ENCODE assay signal across 20 cellular contexts in the genomic region with DNA sequence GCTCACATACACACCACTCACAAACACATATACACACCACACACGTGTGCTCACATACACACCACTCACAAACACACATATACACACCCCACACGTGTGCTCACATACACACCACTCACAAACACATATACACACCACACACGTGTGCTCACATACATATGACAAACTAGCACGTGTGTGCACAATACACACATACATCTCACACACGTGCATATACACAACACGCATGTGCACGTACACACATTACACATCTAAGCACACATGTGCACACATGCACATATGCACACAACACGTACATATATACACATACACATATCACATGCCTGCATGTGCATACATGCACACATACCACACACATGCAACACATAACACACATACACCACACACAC.
DNase-seq lines count a peak whose midpoint lies in the region; ATAC-seq, FAIRE-seq and TF ChIP-seq lines count a peak whose summit lies in the region.
"Had no signal": no experiment of that assay in that cellular context is flagged by ENCODE, and none has a peak within 500 bp of the region (broad histone marks: within the 10 kb centered on the region; RNA-seq: fewer than 3 reads in every experiment).

No MANE protein-coding gene starts in this region.

- 77% methylated on average over 8 of the region's 8 CpGs; no CpG with 5 or more reads in 1 of the 2 experiments for WGBS in IMR-90 (ENCODE audit: extremely low coverage in 2 of 2, insufficient read length in 1 of 2), 2 experiments
- 95 to 99% (median 96%) methylated on average over 8 of the region's 8 CpGs for WGBS in spleen, 5 donors

- ATAC-seq in IMR-90 (ENCODE audit: low read depth) = no peak
- ATAC-seq: GM12878 had no signal

- H3K9me3 ChIP-seq in IMR-90 (ENCODE audit: control insufficient read depth, insufficient read depth, low read length) (no peaks in the 10 kb centered on the region; the same call in 1 of the 2 replicates), endothelial cell of umbilical vein (replicated peaks; ENCODE audit: control insufficient read depth, insufficient read depth, low read length) (no peaks in the 10 kb centered on the region), spleen (no peaks in the 10 kb centered on the region)
- H3K9me3 ChIP-seq: BE2C had no signal

- no peak overlapping the region for H4K8ac ChIP-seq in IMR-90 (ENCODE audit: low read depth in 2 of 2, low read length in 2 of 2)

- POLR2A ChIA-PET in IMR-90 (lab: Charles Lee; ENCODE audit: unreplicated experiment) (no interaction called here), endothelial cell of umbilical vein (lab: Charles Lee) (no interaction called here)

- no peak overlapping the region for H2AK9ac ChIP-seq in IMR-90 (replicated peaks; ENCODE audit: low read depth, low read length, poor library complexity)

- intact Hi-C loops in IMR-90 (cut with micrococcal nuclease) = no loop called here
- intact Hi-C loops in endothelial cell of umbilical vein (cut with micrococcal nuclease) = no loop called here
- intact Hi-C loops in spleen (cut with DNase I; ENCODE audit: low total_unique reads) = no loop called here

- no peaks in the 10 kb centered on the region for H3K79me2 ChIP-seq in endothelial cell of umbilical vein (ENCODE audit: control insufficient read depth, insufficient read depth, low read length)

- H4K5ac ChIP-seq in IMR-90 (ENCODE audit: low read depth, low read length) = no peak overlapping the region

- H2AK5ac ChIP-seq in IMR-90 (ENCODE audit: low read depth, low read length) = no peak overlapping the region

- no peak overlapping the region for H2BK20ac ChIP-seq in IMR-90 (ENCODE audit: low read depth, low read length)

- H2BK120ac ChIP-seq in IMR-90 (ENCODE audit: low read depth, low read length) = no peak overlapping the region

- peaks cover 3% of the 10 kb centered on the region for H3K27me3 ChIP-seq in IMR-90 (ENCODE audit: control insufficient read depth, insufficient read depth, low read length)
- H3K27me3 ChIP-seq in endothelial cell of umbilical vein (ENCODE audit: control insufficient read depth in 2 of 2, insufficient read depth in 2 of 2, low read length in 2 of 2) = no peaks in the 10 kb centered on the region
- peaks cover 0 to 15% (median 0%) of the 10 kb centered on the region in 7 donors for H3K27me3 ChIP-seq in spleen (replicated peaks in 1 of 7)
- H3K27me3 ChIP-seq: BE2C had no signal

- H3K4me3 ChIP-seq in IMR-90 (ENCODE audit: insufficient read depth, low read depth, low read length) = no peak overlapping the region
- no peak overlapping the region for H3K4me3 ChIP-seq in endothelial cell of umbilical vein (replicated peaks in 1 of 3; ENCODE audit: insufficient read depth in 1 of 3, low read depth in 1 of 3, low read length in 3 of 3)
- H3K4me3 ChIP-seq in spleen = no peak overlapping the region
- H3K4me3 ChIP-seq: GM12878, GM23248 had no signal

- peak overlapping the region; percentile 39 for H2BK5ac ChIP-seq in IMR-90 (ENCODE audit: low read depth, low read length, poor library complexity, severe bottlenecking)

- H4K20me1 ChIP-seq in IMR-90 (ENCODE audit: insufficient read depth, low read length) = no peaks in the 10 kb centered on the region
- no peaks in the 10 kb centered on the region for H4K20me1 ChIP-seq in endothelial cell of umbilical vein (replicated peaks; ENCODE audit: control insufficient read depth, extremely low read depth, insufficient read depth, low read length)

- H3K4me2 ChIP-seq in IMR-90 (ENCODE audit: low read depth, low read length) (no peak overlapping the region), endothelial cell of umbilical vein (ENCODE audit: insufficient read depth, low read length) (no peak overlapping the region)

- no peak for TF ChIP-seq POLR2A in GM12891 (IDR thresholded peaks at IDR 0.05; ENCODE audit: low read depth, low read length)
- no peak for TF ChIP-seq POLR2A in IMR-90 (IDR thresholded peaks at IDR 0.05; ENCODE audit: low read depth, low read length)
- TF ChIP-seq POLR2A in endothelial cell of umbilical vein (IDR thresholded peaks at IDR 0.05; ENCODE audit: low read depth, low read length) = no peak
- TF ChIP-seq POLR2A in spleen (IDR thresholded peaks at IDR 0.05) = no peak

- no peaks in the 10 kb centered on the region for H3K4me1 ChIP-seq in IMR-90 (ENCODE audit: control insufficient read depth, insufficient read depth, low read length)
- no peaks in the 10 kb centered on the region for H3K4me1 ChIP-seq in endothelial cell of umbilical vein (ENCODE audit: control insufficient read depth, extremely low read depth, insufficient read depth, low read length)
- H3K4me1 ChIP-seq in spleen = no peaks in the 10 kb centered on the region
- H3K4me1 ChIP-seq: BE2C had no signal

- TF ChIP-seq RAD21 in IMR-90 (IDR thresholded peaks at IDR 0.05; ENCODE audit: low read length) = no peak

- H3K18ac ChIP-seq in IMR-90 (ENCODE audit: low read depth, low read length) = no peak overlapping the region

- H3K9ac ChIP-seq in IMR-90 (ENCODE audit: low read depth, low read length) (no peak overlapping the region), endothelial cell of umbilical vein (replicated peaks; ENCODE audit: extremely low read depth, insufficient read depth, low read length) (no peak overlapping the region)
- H3K9ac ChIP-seq: GM23248 had no signal

- BruUV-seq in IMR-90 (replicated peaks; lab: Mats Ljungman, UMichigan) (no TSS peak), endothelial cell of umbilical vein (replicated peaks; lab: Mats Ljungman, UMichigan) (no TSS peak)

- CTCF ChIA-PET in IMR-90 (lab: Yijun Ruan, JAX) (no interaction called here), endothelial cell of umbilical vein (lab: Charles Lee) (no interaction called here)

- in situ Hi-C loops in IMR-90 (cut with MboI; ENCODE audit: low sequenced_read_pairs) = loop anchor here (25.0 kb wide), 1 partner anchor 483 kb away; no protein-coding TSS in a partner anchor

- H3K14ac ChIP-seq in IMR-90 (replicated peaks; ENCODE audit: low read depth, low read length) = no peak overlapping the region

- dilution Hi-C loops in IMR-90 (cut with HindIII; ENCODE audit: low sequenced_read_pairs, unreplicated experiment) (no loop called here), endothelial cell of umbilical vein (cut with MboI; ENCODE audit: extremely low pct_ligation_motif_present, low sequenced_read_pairs) (no loop called here)

- no peak overlapping the region for H3K27ac ChIP-seq in IMR-90 (ENCODE audit: insufficient read depth, low read length)
- H3K27ac ChIP-seq in endothelial cell of umbilical vein (ENCODE audit: insufficient read depth, low read depth, low read length) = no peak overlapping the region
- H3K27ac ChIP-seq in spleen = no peak overlapping the region
- H3K27ac ChIP-seq: GM23248 had no signal

- no peak overlapping the region for H3K23ac ChIP-seq in IMR-90 (ENCODE audit: low read depth, low read length)

- no peak overlapping the region for H4K91ac ChIP-seq in IMR-90 (ENCODE audit: insufficient read depth, low read depth, low read length)

- DNase-seq in GM12891 (ENCODE audit: insufficient read length, low spot score) (no peak), IMR-90 (no peak), endothelial cell of umbilical vein (ENCODE audit: low read depth, low spot score) (no peak), urothelium cell line (ENCODE audit: low spot score) (no peak), activated gamma-delta T cell (lab: John Stamatoyannopoulos, UW) (no peak), spleen (no peak)
- DNase-seq: BE2C; C1 segment of cervical spinal cord; CD4-positive, CD25-positive, alpha-beta regulatory T cell; CD8-positive, alpha-beta memory T cell; COR-L47; DMS 273 treated with DMSO at 0.1 percent for 48 hours; DMS53; DND-41; EL; GM23248; HCEC 1CT; HFFc6 had no signal

- H3K79me1 ChIP-seq in IMR-90 (ENCODE audit: low read depth in 1 of 2, low read length in 2 of 2) = no peaks in the 10 kb centered on the region

- H3K9me1 ChIP-seq in IMR-90 (ENCODE audit: insufficient read depth, low read length) = no peaks in the 10 kb centered on the region
- no peaks in the 10 kb centered on the region for H3K9me1 ChIP-seq in endothelial cell of umbilical vein (replicated peaks; ENCODE audit: control insufficient read depth, extremely low read depth, insufficient read depth, low read length)

- no peak overlapping the region for H3K4ac ChIP-seq in IMR-90 (ENCODE audit: low read depth, low read length)

- H3K36me3 ChIP-seq in IMR-90 (ENCODE audit: control insufficient read depth, insufficient read depth, low read length) (no peaks in the 10 kb centered on the region), endothelial cell of umbilical vein (ENCODE audit: control insufficient read depth in 2 of 2, extremely low read depth in 1 of 2, insufficient read depth in 2 of 2, low read length in 2 of 2) (no peaks in the 10 kb centered on the region), spleen (no peaks in the 10 kb centered on the region)
- H3K36me3 ChIP-seq: BE2C had no signal

- FAIRE-seq in GM12891 (lab: Jason Lieb, UNC) (peak; percentile 74), endothelial cell of umbilical vein (lab: Jason Lieb, UNC) (no peak), urothelium cell line (lab: Jason Lieb, UNC) (peak; percentile 100)
- FAIRE-seq: GM12878, H54 had no signal

- H2AFZ ChIP-seq in IMR-90 (replicated peaks; ENCODE audit: low read length, poor library complexity) (peak overlapping the region; percentile 58), endothelial cell of umbilical vein (ENCODE audit: low read depth, low read length) (no peak overlapping the region)
- H2AFZ ChIP-seq: GM23248 had no signal

- no peak overlapping the region for H3K56ac ChIP-seq in IMR-90 (ENCODE audit: extremely low read depth, insufficient read depth, low read length)

- no peak for TF ChIP-seq CTCF in IMR-90 (conservative IDR thresholded peaks at IDR 0.05; ENCODE audit: low read depth, low read length)
- no peak for TF ChIP-seq CTCF in endothelial cell of umbilical vein (IDR thresholded peaks at IDR 0.05; ENCODE audit: extremely low read depth in 1 of 2, insufficient read depth in 1 of 2, low read depth in 1 of 2, low read length in 2 of 2)
- TF ChIP-seq CTCF in spleen (IDR thresholded peaks at IDR 0.05 in 8 of 11, conservative IDR thresholded peaks at IDR 0.05 in 3 of 11) = no peak

- H2BK15ac ChIP-seq in IMR-90 (ENCODE audit: low read depth, low read length) = no peak overlapping the region

TF ChIP-seq in GM12891, 5 proteins besides CTCF, POLR2A, EP300 and RAD21 (continues in another document):
- no peak for TF ChIP-seq PAX5 (IDR thresholded peaks at IDR 0.05; ENCODE audit: insufficient read depth, low read length, severe bottlenecking)
- no peak for TF ChIP-seq SPI1 (IDR thresholded peaks at IDR 0.05; ENCODE audit: low read depth, low read length)
- no peak for TF ChIP-seq POU2F2 (IDR thresholded peaks at IDR 0.05; ENCODE audit: low read depth, low read length)

TF ChIP-seq in IMR-90, 13 proteins besides CTCF, POLR2A, EP300 and RAD21 (continues in another document):
- TF ChIP-seq MAZ (IDR thresholded peaks at IDR 0.05; ENCODE audit: borderline replicate concordance, low read depth, low read length) (no peak), SMC3 (IDR thresholded peaks at IDR 0.05; ENCODE audit: low read depth, low read length) (no peak), CEBPB (IDR thresholded peaks at IDR 0.05; ENCODE audit: low read depth, low read length) (no peak)

TF ChIP-seq in endothelial cell of umbilical vein, 7 proteins besides CTCF, POLR2A, EP300 and RAD21 (continues in another document):
- no peak for TF ChIP-seq FOS (IDR thresholded peaks at IDR 0.05; ENCODE audit: borderline replicate concordance, insufficient read depth, low read length)
